In genomic region chr18:5237723-5238370, GRCh38 we compare ENCODE assay signal across 2 cellular contexts.
A peak's percentile ranks its signal among the peaks of the same experiment; 100 is the strongest.
TF ChIP-seq lines count a peak whose summit lies in the region.

No MANE protein-coding gene starts in this region.

TF ChIP-seq in GM23338, 12 proteins besides CTCF, POLR2A, EP300 and RAD21 (continued from another document):
- TF ChIP-seq, protein P1, sequence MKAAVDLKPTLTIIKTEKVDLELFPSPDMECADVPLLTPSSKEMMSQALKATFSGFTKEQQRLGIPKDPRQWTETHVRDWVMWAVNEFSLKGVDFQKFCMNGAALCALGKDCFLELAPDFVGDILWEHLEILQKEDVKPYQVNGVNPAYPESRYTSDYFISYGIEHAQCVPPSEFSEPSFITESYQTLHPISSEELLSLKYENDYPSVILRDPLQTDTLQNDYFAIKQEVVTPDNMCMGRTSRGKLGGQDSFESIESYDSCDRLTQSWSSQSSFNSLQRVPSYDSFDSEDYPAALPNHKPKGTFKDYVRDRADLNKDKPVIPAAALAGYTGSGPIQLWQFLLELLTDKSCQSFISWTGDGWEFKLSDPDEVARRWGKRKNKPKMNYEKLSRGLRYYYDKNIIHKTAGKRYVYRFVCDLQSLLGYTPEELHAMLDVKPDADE (IDR thresholded peaks at IDR 0.05) = peak; percentile 19; the same call in 1 of the 2 replicates
- TF ChIP-seq, protein P2, sequence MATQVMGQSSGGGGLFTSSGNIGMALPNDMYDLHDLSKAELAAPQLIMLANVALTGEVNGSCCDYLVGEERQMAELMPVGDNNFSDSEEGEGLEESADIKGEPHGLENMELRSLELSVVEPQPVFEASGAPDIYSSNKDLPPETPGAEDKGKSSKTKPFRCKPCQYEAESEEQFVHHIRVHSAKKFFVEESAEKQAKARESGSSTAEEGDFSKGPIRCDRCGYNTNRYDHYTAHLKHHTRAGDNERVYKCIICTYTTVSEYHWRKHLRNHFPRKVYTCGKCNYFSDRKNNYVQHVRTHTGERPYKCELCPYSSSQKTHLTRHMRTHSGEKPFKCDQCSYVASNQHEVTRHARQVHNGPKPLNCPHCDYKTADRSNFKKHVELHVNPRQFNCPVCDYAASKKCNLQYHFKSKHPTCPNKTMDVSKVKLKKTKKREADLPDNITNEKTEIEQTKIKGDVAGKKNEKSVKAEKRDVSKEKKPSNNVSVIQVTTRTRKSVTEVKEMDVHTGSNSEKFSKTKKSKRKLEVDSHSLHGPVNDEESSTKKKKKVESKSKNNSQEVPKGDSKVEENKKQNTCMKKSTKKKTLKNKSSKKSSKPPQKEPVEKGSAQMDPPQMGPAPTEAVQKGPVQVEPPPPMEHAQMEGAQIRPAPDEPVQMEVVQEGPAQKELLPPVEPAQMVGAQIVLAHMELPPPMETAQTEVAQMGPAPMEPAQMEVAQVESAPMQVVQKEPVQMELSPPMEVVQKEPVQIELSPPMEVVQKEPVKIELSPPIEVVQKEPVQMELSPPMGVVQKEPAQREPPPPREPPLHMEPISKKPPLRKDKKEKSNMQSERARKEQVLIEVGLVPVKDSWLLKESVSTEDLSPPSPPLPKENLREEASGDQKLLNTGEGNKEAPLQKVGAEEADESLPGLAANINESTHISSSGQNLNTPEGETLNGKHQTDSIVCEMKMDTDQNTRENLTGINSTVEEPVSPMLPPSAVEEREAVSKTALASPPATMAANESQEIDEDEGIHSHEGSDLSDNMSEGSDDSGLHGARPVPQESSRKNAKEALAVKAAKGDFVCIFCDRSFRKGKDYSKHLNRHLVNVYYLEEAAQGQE (IDR thresholded peaks at IDR 0.05; ENCODE audit: unreplicated experiment) = peak; percentile 9
- TF ChIP-seq CREB1 (CRISPR knock-in tag; IDR thresholded peaks at IDR 0.05; ENCODE audit: low read depth) = peak; percentile 92
- peak; percentile 76 for TF ChIP-seq POLR2AphosphoS5 (IDR thresholded peaks at IDR 0.05; ENCODE audit: low read depth)
- TF ChIP-seq NANOG (IDR thresholded peaks at IDR 0.05; ENCODE audit: borderline replicate concordance) = no peak

TF ChIP-seq in SK-N-SH, 30 proteins besides CTCF, POLR2A, EP300 and RAD21:
- TF ChIP-seq, protein P2 (IDR thresholded peaks at IDR 0.05; ENCODE audit: low read depth, low read length) = no peak
- no peak for TF ChIP-seq FOXM1 (IDR thresholded peaks at IDR 0.05; ENCODE audit: low read depth)
- no peak for TF ChIP-seq SMC3 (IDR thresholded peaks at IDR 0.05; ENCODE audit: low read depth, low read length)
- TF ChIP-seq, protein P3, sequence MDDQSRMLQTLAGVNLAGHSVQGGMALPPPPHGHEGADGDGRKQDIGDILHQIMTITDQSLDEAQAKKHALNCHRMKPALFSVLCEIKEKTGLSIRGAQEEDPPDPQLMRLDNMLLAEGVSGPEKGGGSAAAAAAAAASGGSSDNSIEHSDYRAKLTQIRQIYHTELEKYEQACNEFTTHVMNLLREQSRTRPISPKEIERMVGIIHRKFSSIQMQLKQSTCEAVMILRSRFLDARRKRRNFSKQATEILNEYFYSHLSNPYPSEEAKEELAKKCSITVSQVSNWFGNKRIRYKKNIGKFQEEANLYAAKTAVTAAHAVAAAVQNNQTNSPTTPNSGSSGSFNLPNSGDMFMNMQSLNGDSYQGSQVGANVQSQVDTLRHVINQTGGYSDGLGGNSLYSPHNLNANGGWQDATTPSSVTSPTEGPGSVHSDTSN (IDR thresholded peaks at IDR 0.05) = peak; percentile 15; the same call in 1 of the 2 replicates
- TF ChIP-seq YY1 (IDR thresholded peaks at IDR 0.05; ENCODE audit: low read depth) = peak; percentile 56
- TF ChIP-seq RCOR1 (IDR thresholded peaks at IDR 0.05; ENCODE audit: low read length) = no peak
- no peak for TF ChIP-seq TEAD4 (IDR thresholded peaks at IDR 0.05; ENCODE audit: borderline replicate concordance, insufficient read depth)
- no peak for TF ChIP-seq CHD2 (IDR thresholded peaks at IDR 0.05; ENCODE audit: low read length, partially characterized antibody)
- no peak for TF ChIP-seq NRF1 (IDR thresholded peaks at IDR 0.05; ENCODE audit: low read depth, low read length)
- TF ChIP-seq ZBTB33 (IDR thresholded peaks at IDR 0.05; ENCODE audit: borderline replicate concordance, low read depth) = no peak
- TF ChIP-seq TCF12 (IDR thresholded peaks at IDR 0.05) = no peak
- TF ChIP-seq, protein P4, sequence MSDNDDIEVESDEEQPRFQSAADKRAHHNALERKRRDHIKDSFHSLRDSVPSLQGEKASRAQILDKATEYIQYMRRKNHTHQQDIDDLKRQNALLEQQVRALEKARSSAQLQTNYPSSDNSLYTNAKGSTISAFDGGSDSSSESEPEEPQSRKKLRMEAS (IDR thresholded peaks at IDR 0.05; ENCODE audit: low read depth) = peak; percentile 57; the same call in 1 of the 2 replicates
- TF ChIP-seq JUND (IDR thresholded peaks at IDR 0.05) = no peak
- TF ChIP-seq GABPA (IDR thresholded peaks at IDR 0.05; ENCODE audit: low read depth) = peak; percentile 82
- no peak; the same call in 1 of the 2 replicates for TF ChIP-seq GATA2 (CRISPR knock-in tag; IDR thresholded peaks at IDR 0.05)
- TF ChIP-seq POLR2AphosphoS5 (IDR thresholded peaks at IDR 0.05; ENCODE audit: low read depth, low read length) = peak; percentile 49; the same call in 1 of the 2 replicates
- no peak; the same call in 1 of the 2 replicates for TF ChIP-seq FOXJ3 (CRISPR knock-in tag; IDR thresholded peaks at IDR 0.05)
- TF ChIP-seq SIN3A (IDR thresholded peaks at IDR 0.05; ENCODE audit: borderline replicate concordance, low read depth, low read length) = no peak
- TF ChIP-seq, protein P5, sequence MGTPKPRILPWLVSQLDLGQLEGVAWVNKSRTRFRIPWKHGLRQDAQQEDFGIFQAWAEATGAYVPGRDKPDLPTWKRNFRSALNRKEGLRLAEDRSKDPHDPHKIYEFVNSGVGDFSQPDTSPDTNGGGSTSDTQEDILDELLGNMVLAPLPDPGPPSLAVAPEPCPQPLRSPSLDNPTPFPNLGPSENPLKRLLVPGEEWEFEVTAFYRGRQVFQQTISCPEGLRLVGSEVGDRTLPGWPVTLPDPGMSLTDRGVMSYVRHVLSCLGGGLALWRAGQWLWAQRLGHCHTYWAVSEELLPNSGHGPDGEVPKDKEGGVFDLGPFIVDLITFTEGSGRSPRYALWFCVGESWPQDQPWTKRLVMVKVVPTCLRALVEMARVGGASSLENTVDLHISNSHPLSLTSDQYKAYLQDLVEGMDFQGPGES (IDR thresholded peaks at IDR 0.05; ENCODE audit: low read depth, low read length) = no peak
- no peak for TF ChIP-seq RFX5 (IDR thresholded peaks at IDR 0.05; ENCODE audit: low read length)
- peak; percentile 60 for TF ChIP-seq TAF1 (IDR thresholded peaks at IDR 0.05; ENCODE audit: borderline replicate concordance, low read depth, low read length)
- no peak for TF ChIP-seq FOSL2 (IDR thresholded peaks at IDR 0.05; ENCODE audit: borderline replicate concordance, low read depth)
- TF ChIP-seq RXRA (IDR thresholded peaks at IDR 0.05; ENCODE audit: borderline replicate concordance, low read depth) = no peak; the same call in 1 of the 2 replicates
- TF ChIP-seq MEF2A (IDR thresholded peaks at IDR 0.05; ENCODE audit: borderline replicate concordance, low read depth) = no peak
- TF ChIP-seq, protein P6, sequence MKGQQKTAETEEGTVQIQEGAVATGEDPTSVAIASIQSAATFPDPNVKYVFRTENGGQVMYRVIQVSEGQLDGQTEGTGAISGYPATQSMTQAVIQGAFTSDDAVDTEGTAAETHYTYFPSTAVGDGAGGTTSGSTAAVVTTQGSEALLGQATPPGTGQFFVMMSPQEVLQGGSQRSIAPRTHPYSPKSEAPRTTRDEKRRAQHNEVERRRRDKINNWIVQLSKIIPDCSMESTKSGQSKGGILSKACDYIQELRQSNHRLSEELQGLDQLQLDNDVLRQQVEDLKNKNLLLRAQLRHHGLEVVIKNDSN (IDR thresholded peaks at IDR 0.05; ENCODE audit: borderline replicate concordance, low read depth) = 0 out of 2 replicates have a peak, but pooled peaks have one; percentile 7
- TF ChIP-seq, protein P7, sequence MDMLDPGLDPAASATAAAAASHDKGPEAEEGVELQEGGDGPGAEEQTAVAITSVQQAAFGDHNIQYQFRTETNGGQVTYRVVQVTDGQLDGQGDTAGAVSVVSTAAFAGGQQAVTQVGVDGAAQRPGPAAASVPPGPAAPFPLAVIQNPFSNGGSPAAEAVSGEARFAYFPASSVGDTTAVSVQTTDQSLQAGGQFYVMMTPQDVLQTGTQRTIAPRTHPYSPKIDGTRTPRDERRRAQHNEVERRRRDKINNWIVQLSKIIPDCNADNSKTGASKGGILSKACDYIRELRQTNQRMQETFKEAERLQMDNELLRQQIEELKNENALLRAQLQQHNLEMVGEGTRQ (IDR thresholded peaks at IDR 0.05; ENCODE audit: borderline replicate concordance, low read depth, low read length) = no peak
- TF ChIP-seq EZH2phosphoT487 (IDR thresholded peaks at IDR 0.05; ENCODE audit: borderline replicate concordance, low read depth) = no peak
- TF ChIP-seq MXI1 (IDR thresholded peaks at IDR 0.05; ENCODE audit: low read depth, low read length) = peak; percentile 59; the same call in 1 of the 2 replicates
- TF ChIP-seq NFIC (IDR thresholded peaks at IDR 0.05; ENCODE audit: borderline replicate concordance) = no peak
- peak; percentile 48; the same call in 1 of the 2 replicates for TF ChIP-seq ELF1 (IDR thresholded peaks at IDR 0.05)
